ENCODE assay signal across 8 cellular contexts in the genomic region with DNA sequence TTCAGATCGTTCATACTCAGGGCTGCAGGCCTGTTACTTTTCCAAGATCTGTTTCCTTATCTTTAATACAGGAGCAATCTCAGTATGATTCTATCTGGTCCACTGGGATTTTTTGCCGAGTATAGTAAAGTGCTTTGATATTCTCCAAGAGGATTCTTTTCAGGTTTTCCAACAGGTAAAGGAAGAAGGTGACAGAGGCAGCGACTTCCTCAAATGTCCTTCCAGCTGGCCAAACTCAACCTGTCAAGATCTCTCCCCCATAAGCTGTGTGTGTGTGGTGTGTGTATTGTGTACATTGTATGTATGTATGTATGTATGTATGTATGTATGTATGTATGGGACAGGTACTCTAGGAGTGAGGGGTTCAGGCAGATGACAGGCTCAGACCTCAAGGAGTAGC. TPM values are rescaled to one million over a fixed set of nuclear protein-coding genes. Genes with fewer than 3 reads are reported as not detected.
DNase-seq lines count a peak whose midpoint lies in the region; ATAC-seq and TF ChIP-seq lines count a peak whose summit lies in the region.

No MANE protein-coding gene starts in this region.

- no TSS peak for BruUV-seq in Panc1 (replicated peaks; lab: Mats Ljungman, UMichigan)

- H3K9me3 ChIP-seq in DND-41 (ENCODE audit: insufficient read depth, low read length, severe bottlenecking) (no peaks in the 10 kb centered on the region), Panc1 (ENCODE audit: control insufficient read depth, insufficient read depth, low read depth, low read length) (no peaks in the 10 kb centered on the region), ovary (no peaks in the 10 kb centered on the region)

- peak overlapping the region; percentile 71 for H3K9ac ChIP-seq in DND-41 (ENCODE audit: low read depth, low read length)

- TF ChIP-seq POLR2A in ovary (IDR thresholded peaks at IDR 0.05): no peak

- TF ChIP-seq CTCF in DND-41 (IDR thresholded peaks at IDR 0.05; ENCODE audit: borderline replicate concordance, extremely low read depth, low read length, poor library complexity, severe bottlenecking) (no peak), Panc1 (IDR thresholded peaks at IDR 0.05) (no peak), epithelial cell of proximal tubule (conservative IDR thresholded peaks at IDR 0.05; ENCODE audit: low read depth, low read length) (no peak), ovary (IDR thresholded peaks at IDR 0.05) (no peak)

- no peak for ATAC-seq in DND-41 (ENCODE audit: insufficient read depth, low read depth)
- no peak for ATAC-seq in Panc1
- no peak for ATAC-seq in HG03469 (IDR thresholded peaks at IDR 0.05; ENCODE audit: unreplicated experiment)
- ATAC-seq in HG03097 (IDR thresholded peaks at IDR 0.05; ENCODE audit: low FRiP score, unreplicated experiment): no peak

- H3K4me3 ChIP-seq in DND-41 (ENCODE audit: low read depth in 1 of 2, low read length in 2 of 2) (peak overlapping the region; percentile 68 to 79; a peak in 3 of 4 replicates), Panc1 (ENCODE audit: low read depth in 2 of 2, low read length in 2 of 2) (peak overlapping the region; percentile 90 to 93), epithelial cell of proximal tubule (ENCODE audit: low read depth, low read length) (peak overlapping the region; percentile 87), ovary (peak overlapping the region; percentile 75)

- WGBS in ovary, 3 donors: 11 to 14% (median 13%) methylated on average over 3 of the region's 3 CpGs

- POLR2A ChIA-PET in Panc1 (lab: Charles Lee): no interaction called here

- H3K4me1 ChIP-seq in DND-41 (ENCODE audit: insufficient read depth, low read length) (peaks cover 26% of the 10 kb centered on the region), Panc1 (ENCODE audit: control insufficient read depth, insufficient read depth, low read length) (peaks cover 15% of the 10 kb centered on the region), ovary (ENCODE audit: insufficient read depth) (peaks cover 1% of the 10 kb centered on the region)

- DNase-seq in DND-41 (no peak), Panc1 (ENCODE audit: low read depth, low spot score) (no peak), epithelial cell of proximal tubule (ENCODE audit: low read depth) (no peak), ovary (no peak), NCI-H2081 (lab: John Stamatoyannopoulos, UW) (no peak), A172 (ENCODE audit: low spot score) (no peak)

- H3K4me2 ChIP-seq in DND-41 (ENCODE audit: insufficient read depth, low read length): peak overlapping the region; percentile 81

- no peak for TF ChIP-seq EP300 in ovary (IDR thresholded peaks at IDR 0.05)

- H3K27ac ChIP-seq in DND-41 (ENCODE audit: low read length): peak overlapping the region; percentile 94
- peak overlapping the region; percentile 97 for H3K27ac ChIP-seq in Panc1 (ENCODE audit: low read length)
- no peak overlapping the region for H3K27ac ChIP-seq in ovary

- H3K79me2 ChIP-seq in DND-41 (ENCODE audit: insufficient read depth, low read length): peaks cover 47% of the 10 kb centered on the region

- H3K36me3 ChIP-seq in DND-41 (ENCODE audit: insufficient read depth, low read length): peaks cover 17% of the 10 kb centered on the region
- no peaks in the 10 kb centered on the region; the same call in 1 of the 2 replicates for H3K36me3 ChIP-seq in Panc1 (ENCODE audit: control insufficient read depth, insufficient read depth, low read length)
- H3K36me3 ChIP-seq in ovary: no peaks in the 10 kb centered on the region

- CTCF ChIA-PET in Panc1 (lab: Charles Lee): interaction anchor here (1.5 kb wide), 1 partner anchor 18 kb away, joined by 3 read pairs; no protein-coding TSS in a partner anchor

- peak overlapping the region; percentile 97; the same call in 1 of the 2 replicates for H2AFZ ChIP-seq in DND-41 (ENCODE audit: low read depth, low read length)

- peaks cover 6% of the 10 kb centered on the region; the same call in 1 of the 2 replicates for H4K20me1 ChIP-seq in DND-41 (ENCODE audit: insufficient read depth, low read length)

- intact Hi-C loops in Panc1 (cut with micrococcal nuclease; ENCODE audit: unreplicated experiment): no loop called here
- intact Hi-C loops in ovary (cut with DNase I): no loop called here

- H3K27me3 ChIP-seq in DND-41 (ENCODE audit: insufficient read depth, low read length, poor library complexity) (no peaks in the 10 kb centered on the region), Panc1 (ENCODE audit: control insufficient read depth, insufficient read depth, low read length) (no peaks in the 10 kb centered on the region), ovary (no peaks in the 10 kb centered on the region)

- in situ Hi-C loops in Panc1 (cut with HindIII; ENCODE audit: low pct_unique_long_range_greater_than_20kb, low sequenced_read_pairs): no loop called here

RNA-seq across cellular contexts. Expression of gene AKR1A1, which starts 1.1 kb away (rescaled TPM):
- total RNA-seq in Panc1 (2021; ENCODE audit: unreplicated experiment) (142 TPM), epithelial cell of proximal tubule (122 and 135 TPM in 2 replicates), ovary (100 to 1,000 TPM in 2 of 7 donors, 10 to 100 TPM in 5; 39.8 to 119 (median 88.3) TPM)
- polyA plus RNA-seq in Panc1 (2012; ENCODE audit: insufficient read length): 132 TPM
- 10 to 100 TPM; 75.4 to 99.0 TPM for polyA plus RNA-seq in ovary
- total RNA-seq in A172 (2014; rRNA removed; shearing (Covaris generic)): 86.0 and 99.4 TPM in 2 replicates

RNA-seq across cellular contexts. Expression of gene PRDX1, which starts 30.0 kb away (rescaled TPM):
- total RNA-seq in Panc1 (2021; ENCODE audit: unreplicated experiment): 719 TPM
- polyA plus RNA-seq in Panc1 (2012; ENCODE audit: insufficient read length): 654 TPM
- total RNA-seq in epithelial cell of proximal tubule: 824 and 1,060 TPM in 2 replicates
- 100 to 1,000 TPM; 127 to 332 (median 250) TPM for total RNA-seq in ovary
- polyA plus RNA-seq in ovary: 100 to 1,000 TPM; 291 to 461 TPM
- total RNA-seq in A172 (2014; rRNA removed; shearing (Covaris generic)): 1,113 and 1,123 TPM in 2 replicates

RNA-seq across cellular contexts. Expression of gene NASP, which starts 32.2 kb away (rescaled TPM):
- total RNA-seq in Panc1 (2021; ENCODE audit: unreplicated experiment): 193 TPM
- polyA plus RNA-seq in Panc1 (2012; ENCODE audit: insufficient read length): 147 TPM
- 109 and 163 TPM in 2 replicates for total RNA-seq in epithelial cell of proximal tubule
- total RNA-seq in ovary: 100 to 1,000 TPM in 2 of 7 donors, 10 to 100 TPM in 5; 60.4 to 114 (median 76.3) TPM
- polyA plus RNA-seq in ovary: 100 to 1,000 TPM in 1 of 2 donors, 10 to 100 TPM in 1; 92.6 to 122 TPM
- 135 and 136 TPM in 2 replicates for total RNA-seq in A172 (2014; rRNA removed; shearing (Covaris generic))

RNA-seq across cellular contexts. Expression of gene MMACHC, which starts 51.6 kb away (rescaled TPM):
- 10.7 TPM for total RNA-seq in Panc1 (2021; ENCODE audit: unreplicated experiment)
- 7.3 TPM for polyA plus RNA-seq in Panc1 (2012; ENCODE audit: insufficient read length)
- 5.1 and 7.8 TPM in 2 replicates for total RNA-seq in epithelial cell of proximal tubule
- 1 to 10 TPM; 3.1 to 9.9 (median 6.7) TPM for total RNA-seq in ovary
- polyA plus RNA-seq in ovary: 1 to 10 TPM; 2.2 to 4.8 TPM
- 2.8 and 4.7 TPM in 2 replicates for total RNA-seq in A172 (2014; rRNA removed; shearing (Covaris generic))

RNA-seq across cellular contexts. Expression of gene CCDC163, which starts 51.8 kb away (rescaled TPM):
- 3.3 TPM for total RNA-seq in Panc1 (2021; ENCODE audit: unreplicated experiment)
- polyA plus RNA-seq in Panc1 (2012; ENCODE audit: insufficient read length): 1.1 TPM
- total RNA-seq in epithelial cell of proximal tubule: 0.69 and 1.7 TPM in 2 replicates
- total RNA-seq in ovary: 1 to 10 TPM; 1.1 to 5.5 (median 2.3) TPM
- 1 to 10 TPM; 1.7 to 3.6 TPM for polyA plus RNA-seq in ovary
- total RNA-seq in A172 (2014; rRNA removed; shearing (Covaris generic)): 1.3 and 2.8 TPM in 2 replicates

Comparison
In these comparisons a context has a peak if more than half of its experiments do, and no peak if none do; other contexts are left out.
1. H3K27ac ChIP-seq: peak in DND-41 (single experiment) and Panc1 (single experiment); none in ovary (0 of 2).
2. Peak in every context shown above with its lines, with median percentiles within 50 percentile points of each other: H3K4me3 ChIP-seq.